In the genomic region with DNA sequence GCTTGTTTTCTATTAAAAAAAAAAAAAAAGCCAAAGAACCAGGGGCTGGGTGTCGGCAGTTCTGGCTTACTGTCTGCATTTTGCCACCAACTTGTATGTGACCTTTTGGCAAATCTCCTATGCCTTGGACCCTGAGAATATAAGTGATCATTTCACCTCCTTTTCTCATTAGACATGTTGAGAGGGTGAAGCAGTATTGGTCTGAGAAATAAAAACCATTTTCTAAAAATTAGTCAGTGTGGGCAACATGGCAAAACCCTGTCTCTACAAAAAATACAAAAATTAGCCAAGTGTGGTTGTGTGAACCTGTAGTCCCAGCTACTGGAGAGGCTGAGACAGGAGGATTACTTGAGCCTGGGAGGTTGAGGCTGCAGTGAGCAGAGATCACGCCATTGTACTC, we compare ENCODE assay signal across 13 cellular contexts.
DNase-seq lines count a peak whose midpoint lies in the region; ATAC-seq and TF ChIP-seq lines count a peak whose summit lies in the region.
"Had no signal": no experiment of that assay in that cellular context is flagged by ENCODE, and none has a peak within 500 bp of the region (broad histone marks: within the 10 kb centered on the region; RNA-seq: fewer than 3 reads in every experiment).

No MANE protein-coding gene starts in this region.

- no peaks in the 10 kb centered on the region for H3K27me3 Mint-ChIP-seq in stimulated activated naive CD8-positive, alpha-beta T cell treated with anti-CD3 and anti-CD28 coated beads, Interleukin-15, Interleukin-2, amounts not matched to agents 100 ng/mL and 50 ng/mL, for 24 hours
- H3K27me3 Mint-ChIP-seq in stimulated activated naive CD8-positive, alpha-beta T cell treated with anti-CD3 and anti-CD28 coated beads, Interleukin-15, amount 100 ng/mL, for 72 hours = no peaks in the 10 kb centered on the region
- no peaks in the 10 kb centered on the region for H3K27me3 Mint-ChIP-seq in activated T-helper 17 cell treated with anti-CD3 and anti-CD28 coated beads, Interleukin-2, amount 50 U/mL, for 72 hours
- no peaks in the 10 kb centered on the region; the same call in none of the 2 replicates for H3K27me3 Mint-ChIP-seq in H9 (ENCODE audit: low read depth)
- H3K27me3 Mint-ChIP-seq: CD4-positive, alpha-beta T cell had no signal

- no peak for ATAC-seq in stimulated activated naive CD8-positive, alpha-beta T cell treated with anti-CD3 and anti-CD28 coated beads, Interleukin-15, amount 100 ng/mL, for 72 hours
- peak; percentile 24 for ATAC-seq in activated T-helper 17 cell treated with anti-CD3 and anti-CD28 coated beads, Interleukin-2, amount 50 U/mL, for 72 hours (replicated peaks)
- peak; percentile 65 for ATAC-seq in stimulated activated effector memory CD8-positive, alpha-beta T cell treated with anti-CD3 and anti-CD28 coated beads, Interleukin-12 subunit alpha, Interleukin-12 subunit beta, amount 100 ng/mL, for 72 hours
- no peak for ATAC-seq in HG02763 (IDR thresholded peaks at IDR 0.05; ENCODE audit: unreplicated experiment)

- H3K9me3 Mint-ChIP-seq in stimulated activated naive CD8-positive, alpha-beta T cell treated with anti-CD3 and anti-CD28 coated beads, Interleukin-15, Interleukin-2, amounts not matched to agents 100 ng/mL and 50 ng/mL, for 24 hours = no peaks in the 10 kb centered on the region
- H3K9me3 Mint-ChIP-seq in stimulated activated naive CD8-positive, alpha-beta T cell treated with anti-CD3 and anti-CD28 coated beads, Interleukin-15, amount 100 ng/mL, for 72 hours = no peaks in the 10 kb centered on the region
- H3K9me3 Mint-ChIP-seq in activated T-helper 17 cell treated with anti-CD3 and anti-CD28 coated beads, Interleukin-2, amount 50 U/mL, for 72 hours = no peaks in the 10 kb centered on the region
- no peaks in the 10 kb centered on the region for H3K9me3 Mint-ChIP-seq in stimulated activated effector memory CD8-positive, alpha-beta T cell treated with anti-CD3 and anti-CD28 coated beads, Interleukin-12 subunit alpha, Interleukin-12 subunit beta, amount 100 ng/mL, for 72 hours
- H3K9me3 Mint-ChIP-seq in H9 = no peaks in the 10 kb centered on the region
- H3K9me3 Mint-ChIP-seq: CD4-positive, alpha-beta T cell had no signal

- no peaks in the 10 kb centered on the region for H4K20me1 ChIP-seq in H9 (ENCODE audit: control insufficient read depth, insufficient read depth, insufficient read length)

- no peak overlapping the region for H3K14ac ChIP-seq in H9 (ENCODE audit: insufficient read depth, low read length)

- no peak for TF ChIP-seq POLR2A in thyroid gland (IDR thresholded peaks at IDR 0.05)

- no peak overlapping the region for H3K23ac ChIP-seq in H9 (ENCODE audit: insufficient read length, low read depth, low read length)

- no peak overlapping the region for H3K4me3 Mint-ChIP-seq in stimulated activated naive CD8-positive, alpha-beta T cell treated with anti-CD3 and anti-CD28 coated beads, Interleukin-15, Interleukin-2, amounts not matched to agents 100 ng/mL and 50 ng/mL, for 24 hours
- H3K4me3 Mint-ChIP-seq in stimulated activated naive CD8-positive, alpha-beta T cell treated with anti-CD3 and anti-CD28 coated beads, Interleukin-15, amount 100 ng/mL, for 72 hours = no peak overlapping the region
- H3K4me3 Mint-ChIP-seq in activated T-helper 17 cell treated with anti-CD3 and anti-CD28 coated beads, Interleukin-2, amount 50 U/mL, for 72 hours = no peak overlapping the region
- H3K4me3 Mint-ChIP-seq in stimulated activated effector memory CD8-positive, alpha-beta T cell treated with anti-CD3 and anti-CD28 coated beads, Interleukin-12 subunit alpha, Interleukin-12 subunit beta, amount 100 ng/mL, for 72 hours = no peak overlapping the region
- H3K4me3 Mint-ChIP-seq in H9 = no peak overlapping the region
- H3K4me3 Mint-ChIP-seq: CD4-positive, alpha-beta T cell had no signal

- H2BK20ac ChIP-seq in H9 (ENCODE audit: low read depth, low read length, poor library complexity, severe bottlenecking) = no peak overlapping the region

- no peak overlapping the region for H4K8ac ChIP-seq in H9 (replicated peaks; ENCODE audit: insufficient read length, low read depth, low read length)

- 82 to 91% methylated on average over 2 of the region's 2 CpGs for WGBS in thyroid gland, 2 donors
- WGBS in H9 (ENCODE audit: extremely low coverage, insufficient read length, low lambda C conversion rate) = no CpG with 5 or more reads among the region's 2 CpGs

- H3K4me3 ChIP-seq in thyroid gland (replicated peaks in 1 of 3) = no peak overlapping the region
- H3K4me3 ChIP-seq: HAP-1 had no signal

- H3K56ac ChIP-seq in H9 (ENCODE audit: insufficient read length, low read depth, low read length) = no peak overlapping the region

- H3K27me3 ChIP-seq in thyroid gland (no peaks in the 10 kb centered on the region), H9 (ENCODE audit: insufficient read depth, low read length) (no peaks in the 10 kb centered on the region)

- H3K4me1 ChIP-seq in thyroid gland (no peaks in the 10 kb centered on the region), H9 (ENCODE audit: insufficient read depth, low read length) (peaks cover 13% of the 10 kb centered on the region; the same call in 1 of the 2 replicates)
- H3K4me1 ChIP-seq: Caco-2, HAP-1 had no signal

- TF ChIP-seq CTCF in thyroid gland (IDR thresholded peaks at IDR 0.05) (no peak), H9 (conservative IDR thresholded peaks at IDR 0.05) (no peak)

- no peak overlapping the region for H2AK5ac ChIP-seq in H9 (ENCODE audit: insufficient read length, low read length)

- no peak overlapping the region for H2AFZ ChIP-seq in H9 (ENCODE audit: low read length)

- H3K79me1 ChIP-seq in H9 (ENCODE audit: insufficient read depth, low read depth, low read length, poor library complexity, severe bottlenecking) = no peaks in the 10 kb centered on the region

- no peak overlapping the region for H3K4me2 ChIP-seq in H9 (ENCODE audit: insufficient read depth, insufficient read length, low read length)

- no peak overlapping the region for H3K9ac ChIP-seq in H9 (ENCODE audit: extremely low read depth, insufficient read length, low read length)

- no peaks in the 10 kb centered on the region for H3K36me3 ChIP-seq in thyroid gland
- H3K36me3 ChIP-seq: HAP-1 had no signal

- H2BK12ac ChIP-seq in H9 (ENCODE audit: insufficient read length, low read depth, low read length) = no peak overlapping the region

- H2BK120ac ChIP-seq in H9 (ENCODE audit: low read depth, low read length, poor library complexity, severe bottlenecking) = no peak overlapping the region

- H3K4ac ChIP-seq in H9 (ENCODE audit: low read depth, low read length) = no peak overlapping the region

- no peaks in the 10 kb centered on the region for H3K23me2 ChIP-seq in H9 (ENCODE audit: insufficient read length, low read depth, low read length, poor library complexity, severe bottlenecking)

- no peak for DNase-seq in stimulated activated naive CD8-positive, alpha-beta T cell treated with anti-CD3 and anti-CD28 coated beads, Interleukin-15, amount 100 ng/mL, for 72 hours
- DNase-seq in stimulated activated effector memory CD8-positive, alpha-beta T cell treated with anti-CD3 and anti-CD28 coated beads, Interleukin-12 subunit alpha, Interleukin-12 subunit beta, amount 100 ng/mL, for 72 hours (ENCODE audit: low spot score in 2 of 2) = no peak
- DNase-seq in thyroid gland (no peak), H9 (no peak)
- DNase-seq: 8988T; Caco-2; CD4-positive, alpha-beta T cell had no signal

- peak overlapping the region; percentile 80 for H3K27ac Mint-ChIP-seq in stimulated activated naive CD8-positive, alpha-beta T cell treated with anti-CD3 and anti-CD28 coated beads, Interleukin-15, Interleukin-2, amounts not matched to agents 100 ng/mL and 50 ng/mL, for 24 hours
- no peak overlapping the region for H3K27ac Mint-ChIP-seq in stimulated activated naive CD8-positive, alpha-beta T cell treated with anti-CD3 and anti-CD28 coated beads, Interleukin-15, amount 100 ng/mL, for 72 hours
- peak overlapping the region; percentile 20 for H3K27ac Mint-ChIP-seq in activated T-helper 17 cell treated with anti-CD3 and anti-CD28 coated beads, Interleukin-2, amount 50 U/mL, for 72 hours
- H3K27ac Mint-ChIP-seq in stimulated activated effector memory CD8-positive, alpha-beta T cell treated with anti-CD3 and anti-CD28 coated beads, Interleukin-12 subunit alpha, Interleukin-12 subunit beta, amount 100 ng/mL, for 72 hours = peak overlapping the region; percentile 74
- no peak overlapping the region for H3K27ac Mint-ChIP-seq in H9
- H3K27ac Mint-ChIP-seq: CD4-positive, alpha-beta T cell had no signal

- H3K18ac ChIP-seq in H9 (ENCODE audit: insufficient read length, low read depth, low read length) = no peak overlapping the region

- peaks cover 35% of the 10 kb centered on the region for H3K4me1 Mint-ChIP-seq in stimulated activated naive CD8-positive, alpha-beta T cell treated with anti-CD3 and anti-CD28 coated beads, Interleukin-15, Interleukin-2, amounts not matched to agents 100 ng/mL and 50 ng/mL, for 24 hours (ENCODE audit: low read depth)
- no peaks in the 10 kb centered on the region for H3K4me1 Mint-ChIP-seq in stimulated activated naive CD8-positive, alpha-beta T cell treated with anti-CD3 and anti-CD28 coated beads, Interleukin-15, amount 100 ng/mL, for 72 hours
- H3K4me1 Mint-ChIP-seq in activated T-helper 17 cell treated with anti-CD3 and anti-CD28 coated beads, Interleukin-2, amount 50 U/mL, for 72 hours = peaks cover 5% of the 10 kb centered on the region
- peaks cover 12% of the 10 kb centered on the region for H3K4me1 Mint-ChIP-seq in stimulated activated effector memory CD8-positive, alpha-beta T cell treated with anti-CD3 and anti-CD28 coated beads, Interleukin-12 subunit alpha, Interleukin-12 subunit beta, amount 100 ng/mL, for 72 hours
- peaks cover 23 to 26% of the 10 kb centered on the region in 2 experiments for H3K4me1 Mint-ChIP-seq in H9

- H3T11ph ChIP-seq in H9 (ENCODE audit: low read length) = no peak overlapping the region

- H2BK5ac ChIP-seq in H9 (ENCODE audit: insufficient read length, low read length) = no peak overlapping the region

- no peak overlapping the region for H3K27ac ChIP-seq in thyroid gland
- no peak overlapping the region for H3K27ac ChIP-seq in H9 (ENCODE audit: insufficient read length, low read depth, low read length)
- H3K27ac ChIP-seq: C4-2B, HL-60 had no signal

- H4K5ac ChIP-seq in H9 (ENCODE audit: insufficient read length, low read depth, low read length) = no peak overlapping the region

- intact Hi-C loops in thyroid gland (cut with DNase I) = no loop called here

- no peak overlapping the region for H4K91ac ChIP-seq in H9 (ENCODE audit: insufficient read length, low read depth, low read length)

- H3K36me3 Mint-ChIP-seq in stimulated activated naive CD8-positive, alpha-beta T cell treated with anti-CD3 and anti-CD28 coated beads, Interleukin-15, Interleukin-2, amounts not matched to agents 100 ng/mL and 50 ng/mL, for 24 hours (ENCODE audit: low read depth) = peaks cover 46% of the 10 kb centered on the region
- peaks cover 79% of the 10 kb centered on the region for H3K36me3 Mint-ChIP-seq in activated T-helper 17 cell treated with anti-CD3 and anti-CD28 coated beads, Interleukin-2, amount 50 U/mL, for 72 hours (ENCODE audit: low read depth)
- H3K36me3 Mint-ChIP-seq in stimulated activated effector memory CD8-positive, alpha-beta T cell treated with anti-CD3 and anti-CD28 coated beads, Interleukin-12 subunit alpha, Interleukin-12 subunit beta, amount 100 ng/mL, for 72 hours = peaks cover 49% of the 10 kb centered on the region
- 0 out of 7 replicates have a peak, but pooled peaks cover 0 to 2% (median 0%) of the 10 kb centered on the region in 3 experiments for H3K36me3 Mint-ChIP-seq in H9 (ENCODE audit: insufficient read depth in 1 of 3, low read depth in 3 of 3)

- H2BK15ac ChIP-seq in H9 (ENCODE audit: low read depth, low read length) = no peak overlapping the region

- H3K79me2 ChIP-seq in H9 (ENCODE audit: insufficient read depth, low read length) = no peaks in the 10 kb centered on the region

- no peaks in the 10 kb centered on the region for H3K9me3 ChIP-seq in thyroid gland
- H3K9me3 ChIP-seq in H9 (ENCODE audit: control insufficient read depth, low read depth, low read length) = no peaks in the 10 kb centered on the region
- H3K9me3 ChIP-seq: Caco-2, HAP-1 had no signal

Comparison
In these comparisons a context has a peak if more than half of its experiments do, and no peak if none do; other contexts are left out.
1. H3K27ac Mint-ChIP-seq: peak in stimulated activated naive CD8-positive, alpha-beta T cell treated with anti-CD3 and anti-CD28 coated beads, Interleukin-15, Interleukin-2, amounts not matched to agents 100 ng/mL and 50 ng/mL, for 24 hours (single experiment), activated T-helper 17 cell treated with anti-CD3 and anti-CD28 coated beads, Interleukin-2, amount 50 U/mL, for 72 hours (single experiment) and stimulated activated effector memory CD8-positive, alpha-beta T cell treated with anti-CD3 and anti-CD28 coated beads, Interleukin-12 subunit alpha, Interleukin-12 subunit beta, amount 100 ng/mL, for 72 hours (single experiment); none in stimulated activated naive CD8-positive, alpha-beta T cell treated with anti-CD3 and anti-CD28 coated beads, Interleukin-15, amount 100 ng/mL, for 72 hours (0 of 2) and H9 (0 of 3).
2. ATAC-seq: peak in activated T-helper 17 cell treated with anti-CD3 and anti-CD28 coated beads, Interleukin-2, amount 50 U/mL, for 72 hours (single experiment) and stimulated activated effector memory CD8-positive, alpha-beta T cell treated with anti-CD3 and anti-CD28 coated beads, Interleukin-12 subunit alpha, Interleukin-12 subunit beta, amount 100 ng/mL, for 72 hours (single experiment); none in stimulated activated naive CD8-positive, alpha-beta T cell treated with anti-CD3 and anti-CD28 coated beads, Interleukin-15, amount 100 ng/mL, for 72 hours (single experiment) and HG02763 (single experiment).